In the genomic region with DNA sequence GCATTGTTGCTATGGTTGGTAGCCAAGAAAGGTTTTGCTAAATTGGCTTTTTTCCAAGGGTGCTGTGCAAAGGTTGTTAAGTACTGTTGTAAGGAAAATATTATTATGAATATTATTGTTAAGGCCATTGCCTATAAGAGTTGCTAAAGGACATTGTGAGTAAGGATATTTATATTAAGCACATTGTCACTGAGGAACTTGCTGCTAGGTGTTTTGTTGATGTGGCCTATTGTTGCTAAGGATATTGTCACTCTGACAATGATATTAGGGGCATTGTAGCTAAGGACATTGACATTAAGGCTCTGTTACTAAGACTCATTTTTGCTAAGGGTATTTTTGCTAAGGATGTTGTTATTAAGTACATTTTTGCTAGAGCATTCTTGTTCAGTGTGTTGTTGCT, we compare ENCODE assay signal across 5 cellular contexts. TPM values are rescaled to one million over a fixed set of nuclear protein-coding genes. Genes with fewer than 3 reads are reported as not detected.
"Had no signal": no experiment of that assay in that cellular context is flagged by ENCODE, and none has a peak within 500 bp of the region (broad histone marks: within the 10 kb centered on the region; RNA-seq: fewer than 3 reads in every experiment).

No MANE protein-coding gene starts in this region.

RNA-seq across cellular contexts. Expression of gene SPATA31A6, which starts 52.6 kb away (rescaled TPM):
- total RNA-seq: HepG2, HT-29, HT1080, IMR-90 had no signal
- polyA plus RNA-seq: HepG2, IgD-negative memory B cell, IMR-90 had no signal
